In the genomic region with DNA sequence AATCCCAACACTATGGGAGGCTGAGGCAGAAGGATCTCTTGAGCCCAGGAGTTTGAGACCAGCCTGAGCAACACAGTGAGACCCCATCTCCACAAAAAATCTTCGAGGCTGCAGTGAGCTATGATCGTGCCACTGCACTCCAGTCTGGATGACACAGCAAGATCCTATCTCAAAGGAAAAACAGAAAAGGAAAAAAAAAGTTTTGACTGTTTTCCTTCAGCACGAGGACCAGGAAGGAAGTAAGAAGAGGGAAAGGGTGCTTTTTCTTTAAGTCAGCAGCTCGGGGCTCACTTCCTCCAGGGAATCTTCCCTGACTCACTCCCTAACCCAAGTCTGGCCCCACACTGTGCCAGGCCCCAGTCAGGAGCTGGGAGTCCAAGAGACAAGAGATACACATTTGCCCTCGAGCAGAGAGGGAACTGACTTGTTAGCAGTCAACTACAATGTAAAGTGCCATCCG, we compare ENCODE assay signal across 10 cellular contexts. TPM values are rescaled to one million over a fixed set of nuclear protein-coding genes. Genes with fewer than 3 reads are reported as not detected.
DNase-seq lines count a peak whose midpoint lies in the region; ATAC-seq and TF ChIP-seq lines count a peak whose summit lies in the region.
"Had no signal": no experiment of that assay in that cellular context is flagged by ENCODE, and none has a peak within 500 bp of the region (broad histone marks: within the 10 kb centered on the region; RNA-seq: fewer than 3 reads in every experiment).

No MANE protein-coding gene starts in this region.

- 70% methylated on average over 2 of the region's 6 CpGs; no CpG with 5 or more reads in 1 of the 2 experiments for WGBS in IMR-90 (ENCODE audit: extremely low coverage in 2 of 2, insufficient read length in 1 of 2), 2 experiments
- 42% methylated on average over 6 of the region's 6 CpGs for WGBS in hepatocyte (ENCODE audit: low lambda C conversion rate, missing lambda C conversion rate)
- 21 to 33% (median 23%) methylated on average over 6 of the region's 6 CpGs for WGBS in stomach, 5 donors
- 63 to 65% methylated on average over 6 of the region's 6 CpGs for WGBS in testis, 2 donors

- no peak overlapping the region for H3K56ac ChIP-seq in IMR-90 (ENCODE audit: extremely low read depth, insufficient read depth, low read length)

- peak overlapping the region; percentile 76 for H3K18ac ChIP-seq in IMR-90 (ENCODE audit: low read depth, low read length)

- H3K27ac ChIP-seq in IMR-90 (ENCODE audit: insufficient read depth, low read length), result peak overlapping the region; percentile 38; the same call in 1 of the 2 replicates
- peak overlapping the region; percentile 84 for H3K27ac ChIP-seq in hepatocyte
- H3K27ac ChIP-seq in stomach, result peak overlapping the region; percentile 40 to 97 (median 97)
- peak overlapping the region in 1 of 2 donors; percentile 14 for H3K27ac ChIP-seq in testis

- peak overlapping the region; percentile 29 for H3K14ac ChIP-seq in IMR-90 (replicated peaks; ENCODE audit: low read depth, low read length)

- TF ChIP-seq CTCF in IMR-90 (conservative IDR thresholded peaks at IDR 0.05; ENCODE audit: low read depth, low read length), result no peak
- TF ChIP-seq CTCF in hepatocyte (IDR thresholded peaks at IDR 0.05; ENCODE audit: poor library complexity), result no peak
- TF ChIP-seq CTCF in stomach (IDR thresholded peaks at IDR 0.05), result no peak
- TF ChIP-seq CTCF in testis (IDR thresholded peaks at IDR 0.05), result no peak

- H3K4me3 ChIP-seq in IMR-90 (ENCODE audit: insufficient read depth, low read depth, low read length) (no peak overlapping the region), hepatocyte (no peak overlapping the region), stomach (no peak overlapping the region), testis (no peak overlapping the region)

- H3K9ac ChIP-seq in IMR-90 (ENCODE audit: low read depth, low read length), result peak overlapping the region; percentile 7; the same call in 1 of the 2 replicates

- H3K4me2 ChIP-seq in IMR-90 (ENCODE audit: low read depth, low read length) (peak overlapping the region; percentile 33), hepatocyte (peak overlapping the region; percentile 58)

- ATAC-seq in IMR-90 (ENCODE audit: low read depth), result peak; percentile 27; the same call in 1 of the 2 replicates
- no peak for ATAC-seq in activated naive CD8-positive, alpha-beta T cell treated with anti-CD3 and anti-CD28 coated beads, Interleukin-2, amount 50 U/mL, for 24 hours
- ATAC-seq in GM21381 (IDR thresholded peaks at IDR 0.05; ENCODE audit: unreplicated experiment), result no peak

- peaks cover 18% of the 10 kb centered on the region; the same call in 1 of the 2 replicates for H3K9me1 ChIP-seq in IMR-90 (ENCODE audit: insufficient read depth, low read length)

- H3K9me3 ChIP-seq in IMR-90 (ENCODE audit: control insufficient read depth, insufficient read depth, low read length), result no peaks in the 10 kb centered on the region
- no peaks in the 10 kb centered on the region for H3K9me3 ChIP-seq in hepatocyte (ENCODE audit: low read depth)
- H3K9me3 ChIP-seq in stomach, result no peaks in the 10 kb centered on the region
- no peaks in the 10 kb centered on the region for H3K9me3 ChIP-seq in testis

- peak overlapping the region; percentile 27 for H3K27ac Mint-ChIP-seq in activated naive CD8-positive, alpha-beta T cell treated with anti-CD3 and anti-CD28 coated beads, Interleukin-2, amount 50 U/mL, for 24 hours

- no peak for TF ChIP-seq RAD21 in IMR-90 (IDR thresholded peaks at IDR 0.05; ENCODE audit: low read length)

- peak overlapping the region; percentile 31; the same call in 1 of the 2 replicates for H2BK120ac ChIP-seq in IMR-90 (ENCODE audit: low read depth, low read length)

- no peak overlapping the region for H2AK9ac ChIP-seq in IMR-90 (replicated peaks; ENCODE audit: low read depth, low read length, poor library complexity)

- H2BK5ac ChIP-seq in IMR-90 (ENCODE audit: low read depth, low read length, poor library complexity, severe bottlenecking), result no peak overlapping the region

- peaks cover 96% of the 10 kb centered on the region for H3K79me2 ChIP-seq in hepatocyte

- DNase-seq in IMR-90 (peak; percentile 60), hepatocyte (ENCODE audit: low spot score) (peak; percentile 71), stomach (no peak), testis (no peak), HuH-7 (ENCODE audit: low spot score) (no peak)
- DNase-seq in activated naive CD8-positive, alpha-beta T cell treated with anti-CD3 and anti-CD28 coated beads, Interleukin-2, amount 50 U/mL, for 24 hours, result no peak
- no peak for DNase-seq in activated CD4-positive, alpha-beta T cell treated with anti-CD3 and anti-CD28 coated beads for 48 hours
- DNase-seq: activated effector memory CD4-positive, alpha-beta T cell treated with anti-CD3 and anti-CD28 coated beads, Interleukin-2, amount 50 U/mL, for 16 hours; NK-92 treated with Interleukin-12 subunit alpha and Interleukin-12 subunit beta, amount 100 ng/mL, for 24 hours had no signal

- TF ChIP-seq POLR2A in IMR-90 (IDR thresholded peaks at IDR 0.05; ENCODE audit: low read depth, low read length), result no peak
- no peak for TF ChIP-seq POLR2A in stomach (IDR thresholded peaks at IDR 0.05)
- TF ChIP-seq POLR2A in testis (IDR thresholded peaks at IDR 0.05), result no peak

- in situ Hi-C loops in IMR-90 (cut with MboI; ENCODE audit: low sequenced_read_pairs), result no loop called here

- no peak overlapping the region for H3K4me3 Mint-ChIP-seq in activated naive CD8-positive, alpha-beta T cell treated with anti-CD3 and anti-CD28 coated beads, Interleukin-2, amount 50 U/mL, for 24 hours

- H3K36me3 ChIP-seq in IMR-90 (ENCODE audit: control insufficient read depth, insufficient read depth, low read length), result no peaks in the 10 kb centered on the region
- no peaks in the 10 kb centered on the region for H3K36me3 ChIP-seq in hepatocyte (replicated peaks; ENCODE audit: insufficient read depth, low read depth)
- H3K36me3 ChIP-seq in stomach, result no peaks in the 10 kb centered on the region
- H3K36me3 ChIP-seq in testis (ENCODE audit: low read depth, missing control alignments), result no peaks in the 10 kb centered on the region

- H2AFZ ChIP-seq in IMR-90 (replicated peaks; ENCODE audit: low read length, poor library complexity) (peak overlapping the region; percentile 78), hepatocyte (no peak overlapping the region)

- no TSS peak for BruUV-seq in IMR-90 (replicated peaks; lab: Mats Ljungman, UMichigan)

- peak overlapping the region; percentile 49; the same call in 1 of the 3 replicates for H2BK15ac ChIP-seq in IMR-90 (ENCODE audit: low read depth, low read length)

- peak overlapping the region; percentile 76; the same call in 1 of the 2 replicates for H2AK5ac ChIP-seq in IMR-90 (ENCODE audit: low read depth, low read length)

- POLR2A ChIA-PET in IMR-90 (lab: Charles Lee; ENCODE audit: unreplicated experiment), result no interaction called here

- H4K20me1 ChIP-seq in IMR-90 (ENCODE audit: insufficient read depth, low read length) (no peaks in the 10 kb centered on the region), hepatocyte (ENCODE audit: insufficient read depth, poor library complexity, severe bottlenecking) (no peaks in the 10 kb centered on the region)

- H3K4ac ChIP-seq in IMR-90 (ENCODE audit: low read depth, low read length), result peak overlapping the region; percentile 42

- intact Hi-C loops in IMR-90 (cut with micrococcal nuclease) (no loop called here), stomach (cut with DNase I; ENCODE audit: low total_unique reads) (no loop called here), testis (cut with DNase I; ENCODE audit: low total_unique reads) (loop anchor here (10.0 kb wide), 1 partner anchor 48 kb away; no protein-coding TSS in a partner anchor)

- no peak for TF ChIP-seq EP300 in stomach (IDR thresholded peaks at IDR 0.05)

- H3K27me3 Mint-ChIP-seq in activated naive CD8-positive, alpha-beta T cell treated with anti-CD3 and anti-CD28 coated beads, Interleukin-2, amount 50 U/mL, for 24 hours, result no peaks in the 10 kb centered on the region

- H2BK20ac ChIP-seq in IMR-90 (ENCODE audit: low read depth, low read length), result peak overlapping the region; percentile 14; the same call in 1 of the 2 replicates

- peaks cover 79% of the 10 kb centered on the region for H3K4me1 Mint-ChIP-seq in activated naive CD8-positive, alpha-beta T cell treated with anti-CD3 and anti-CD28 coated beads, Interleukin-2, amount 50 U/mL, for 24 hours

- no peak overlapping the region for H4K91ac ChIP-seq in IMR-90 (ENCODE audit: insufficient read depth, low read depth, low read length)

- H3K36me3 Mint-ChIP-seq in activated naive CD8-positive, alpha-beta T cell treated with anti-CD3 and anti-CD28 coated beads, Interleukin-2, amount 50 U/mL, for 24 hours (ENCODE audit: low read depth), result peaks cover 3% of the 10 kb centered on the region

- peak overlapping the region; percentile 18 to 75 for H4K8ac ChIP-seq in IMR-90 (ENCODE audit: low read depth in 2 of 2, low read length in 2 of 2)

- H3K4me1 ChIP-seq in IMR-90 (ENCODE audit: control insufficient read depth, insufficient read depth, low read length), result peaks cover 44% of the 10 kb centered on the region
- peaks cover 68% of the 10 kb centered on the region for H3K4me1 ChIP-seq in hepatocyte (ENCODE audit: insufficient read depth)
- H3K4me1 ChIP-seq in stomach, result peaks cover 95 to 100% (median 98%) of the 10 kb centered on the region in 4 donors
- H3K4me1 ChIP-seq in testis, result peaks cover 56% of the 10 kb centered on the region

- CTCF ChIA-PET in IMR-90 (lab: Yijun Ruan, JAX), result interaction anchor here (0.7 kb wide), 1 partner anchor 14 kb away, joined by 3 read pairs; no protein-coding TSS in a partner anchor

- H3K79me1 ChIP-seq in IMR-90 (ENCODE audit: low read depth in 1 of 2, low read length in 2 of 2), result peaks cover 0 to 4% of the 10 kb centered on the region in 2 experiments; a peak in 1 of 4 replicates

- peak overlapping the region; percentile 63 for H4K5ac ChIP-seq in IMR-90 (ENCODE audit: low read depth, low read length)

- H3K9me3 Mint-ChIP-seq in activated naive CD8-positive, alpha-beta T cell treated with anti-CD3 and anti-CD28 coated beads, Interleukin-2, amount 50 U/mL, for 24 hours, result no peaks in the 10 kb centered on the region

- H3K27me3 ChIP-seq in IMR-90 (ENCODE audit: control insufficient read depth, insufficient read depth, low read length) (no peaks in the 10 kb centered on the region), hepatocyte (no peaks in the 10 kb centered on the region), stomach (no peaks in the 10 kb centered on the region), testis (no peaks in the 10 kb centered on the region)

- dilution Hi-C loops in IMR-90 (cut with HindIII; ENCODE audit: low sequenced_read_pairs, unreplicated experiment), result no loop called here

- H3K9me2 ChIP-seq in hepatocyte (replicated peaks; ENCODE audit: insufficient read depth), result no peaks in the 10 kb centered on the region

- no peak overlapping the region for H3K23ac ChIP-seq in IMR-90 (ENCODE audit: low read depth, low read length)

RNA-seq across cellular contexts. Expression of a gene that starts 14.2 kb away (rescaled TPM):
- total RNA-seq in IMR-90 (2012; rRNA removed) (13.1 and 17.4 TPM in 2 replicates), hepatocyte (83.2 and 91.3 TPM in 2 replicates), stomach (100 to 1,000 TPM in 1 of 5 donors, 10 to 100 TPM in 4; 44.3 to 151 (median 76.5) TPM), testis (1 to 10 TPM; 8.4 to 8.5 TPM)
- polyA plus RNA-seq in IMR-90 (2012; rRNA removed) (11.0 and 11.4 TPM in 2 replicates), hepatocyte (15.2 and 16.2 TPM in 2 replicates), stomach (10 to 100 TPM; 18.0 to 41.2 (median 33.2) TPM), testis (ENCODE audit: insufficient read depth, low read depth, low replicate concordance) (9.8 TPM)
- 11.9 and 16.6 TPM in 2 replicates for polyA plus RNA-seq in IMR-90 (2012; cell fraction: cytosol; rRNA removed)
- polyA plus RNA-seq in IMR-90 (2012; cell fraction: nucleus; rRNA removed; ENCODE audit: low replicate concordance), result 9.6 and 12.8 TPM in 2 replicates

Comparison
In these comparisons a context has a peak if more than half of its experiments do, and no peak if none do; other contexts are left out.
1. DNase-seq: peak in IMR-90 (single experiment) and hepatocyte (single experiment); none in activated naive CD8-positive, alpha-beta T cell treated with anti-CD3 and anti-CD28 coated beads, Interleukin-2, amount 50 U/mL, for 24 hours (single experiment), stomach (single experiment), testis (single experiment), HuH-7 (single experiment) and activated CD4-positive, alpha-beta T cell treated with anti-CD3 and anti-CD28 coated beads for 48 hours (single experiment).